In genomic region chr13:110372676-110373075, GRCh38 we compare ENCODE assay signal across 22 cellular contexts.
A peak's percentile ranks its signal among the peaks of the same experiment; 100 is the strongest.
DNase-seq lines count a peak whose midpoint lies in the region; ATAC-seq, FAIRE-seq and TF ChIP-seq lines count a peak whose summit lies in the region.
"Had no signal": no experiment of that assay in that cellular context is flagged by ENCODE, and none has a peak within 500 bp of the region (broad histone marks: within the 10 kb centered on the region; RNA-seq: fewer than 3 reads in every experiment).

No MANE protein-coding gene starts in this region.

- no peaks in the 10 kb centered on the region for H3K9me1 ChIP-seq in endothelial cell of umbilical vein (replicated peaks; ENCODE audit: control insufficient read depth, extremely low read depth, insufficient read depth, low read length)

- H3K4me1 ChIP-seq in left ventricle myocardium inferior (peaks cover 80% of the 10 kb centered on the region), endothelial cell of umbilical vein (ENCODE audit: control insufficient read depth, extremely low read depth, insufficient read depth, low read length) (peaks cover 42% of the 10 kb centered on the region), prostate gland (replicated peaks) (no peaks in the 10 kb centered on the region)
- H3K4me1 ChIP-seq: BE2C had no signal

- no TSS peak for BruUV-seq in endothelial cell of umbilical vein (replicated peaks; lab: Mats Ljungman, UMichigan)

- dilution Hi-C loops in endothelial cell of umbilical vein (cut with MboI; ENCODE audit: extremely low pct_ligation_motif_present, low sequenced_read_pairs) = no loop called here

- peak overlapping the region; percentile 10 for H3K4me2 ChIP-seq in endothelial cell of umbilical vein (ENCODE audit: insufficient read depth, low read length)

- TF ChIP-seq CTCF in left ventricle myocardium inferior (IDR thresholded peaks at IDR 0.05; ENCODE audit: borderline replicate concordance) = no peak
- no peak for TF ChIP-seq CTCF in endothelial cell of umbilical vein (IDR thresholded peaks at IDR 0.05; ENCODE audit: extremely low read depth in 1 of 2, insufficient read depth in 1 of 2, low read depth in 1 of 2, low read length in 2 of 2)
- no peak for TF ChIP-seq CTCF in prostate gland (IDR thresholded peaks at IDR 0.05)

- H3K36me3 ChIP-seq in left ventricle myocardium inferior = no peaks in the 10 kb centered on the region
- peaks cover 0 to 2% of the 10 kb centered on the region in 2 experiments for H3K36me3 ChIP-seq in endothelial cell of umbilical vein (ENCODE audit: control insufficient read depth in 2 of 2, extremely low read depth in 1 of 2, insufficient read depth in 2 of 2, low read length in 2 of 2)
- H3K36me3 ChIP-seq in prostate gland = no peaks in the 10 kb centered on the region
- H3K36me3 ChIP-seq: BE2C, WERI-Rb-1 had no signal

- no peak for FAIRE-seq in endothelial cell of umbilical vein (lab: Jason Lieb, UNC)
- FAIRE-seq: A204.1, GM12892 had no signal

- DNase-seq in left ventricle myocardium inferior = no peak
- DNase-seq in left cardiac atrium = no peak
- DNase-seq in endothelial cell of umbilical vein (ENCODE audit: low read depth, low spot score) = peak; percentile 52
- DNase-seq in prostate gland (ENCODE audit: low spot score) = no peak
- no peak for DNase-seq in NCI-H2029 (lab: John Stamatoyannopoulos, UW)
- DNase-seq: activated CD4-positive, alpha-beta T cell treated with anti-CD3 and anti-CD28 coated beads, Interleukin-2, amount 10 ng/mL, durations not matched to agents 7 days and 5 days; activated naive CD4-positive, alpha-beta T cell treated with Interleukin-2 at 50 U/mL for 16 hours; activated T-cell treated with anti-CD3 and anti-CD28 coated beads, Interleukin-2, amount 50 U/mL, for 72 hours; BE2C; HCEC 1CT; Karpas-422; NCI-H146; NCI-H2171; NCI-H524 treated with DMSO at 0.1 percent for 48 hours had no signal

- H3K9me3 ChIP-seq in left ventricle myocardium inferior (replicated peaks) = no peaks in the 10 kb centered on the region
- H3K9me3 ChIP-seq in endothelial cell of umbilical vein (replicated peaks; ENCODE audit: control insufficient read depth, insufficient read depth, low read length) = no peaks in the 10 kb centered on the region
- H3K9me3 ChIP-seq in prostate gland = no peaks in the 10 kb centered on the region
- H3K9me3 ChIP-seq: BE2C had no signal

- no peak overlapping the region for H2AFZ ChIP-seq in endothelial cell of umbilical vein (ENCODE audit: low read depth, low read length)

- no peaks in the 10 kb centered on the region for H4K20me1 ChIP-seq in endothelial cell of umbilical vein (replicated peaks; ENCODE audit: control insufficient read depth, extremely low read depth, insufficient read depth, low read length)

- H3K27ac ChIP-seq in left ventricle myocardium inferior (replicated peaks) (peak overlapping the region; percentile 71), endothelial cell of umbilical vein (ENCODE audit: insufficient read depth, low read depth, low read length) (peak overlapping the region; percentile 72), prostate gland (peak overlapping the region; percentile 53 to 69)
- H3K27ac ChIP-seq: HL-60, WERI-Rb-1 had no signal

- H3K4me3 ChIP-seq in left ventricle myocardium inferior (peak overlapping the region; percentile 29), endothelial cell of umbilical vein (replicated peaks in 1 of 3; ENCODE audit: insufficient read depth in 1 of 3, low read depth in 1 of 3, low read length in 3 of 3) (no peak overlapping the region), prostate gland (no peak overlapping the region)

- intact Hi-C loops in left ventricle myocardium inferior (cut with micrococcal nuclease) (no loop called here), left cardiac atrium (cut with DNase I) (no loop called here), endothelial cell of umbilical vein (cut with micrococcal nuclease) (loop anchor here (1.0 kb wide), 3 partner anchors 10 to 37 kb away; no protein-coding TSS in a partner anchor), prostate gland (cut with DNase I) (no loop called here)

- H3K79me2 ChIP-seq in endothelial cell of umbilical vein (ENCODE audit: control insufficient read depth, insufficient read depth, low read length) = peaks cover 24% of the 10 kb centered on the region

- POLR2A ChIA-PET in endothelial cell of umbilical vein (lab: Charles Lee) = no interaction called here

- ATAC-seq in left cardiac atrium = no peak
- ATAC-seq in HG02798 (IDR thresholded peaks at IDR 0.05; ENCODE audit: poor library complexity, unreplicated experiment) = no peak
- ATAC-seq in GM21529 (IDR thresholded peaks at IDR 0.05; ENCODE audit: unreplicated experiment) = no peak
- no peak for ATAC-seq in GM21360 (IDR thresholded peaks at IDR 0.05; ENCODE audit: unreplicated experiment)
- ATAC-seq: activated T-cell treated with anti-CD3 and anti-CD28 coated beads, Interleukin-2, amount 50 U/mL, for 72 hours; left lobe of liver had no signal

- TF ChIP-seq POLR2A in endothelial cell of umbilical vein (IDR thresholded peaks at IDR 0.05; ENCODE audit: low read depth, low read length) = no peak
- TF ChIP-seq POLR2A in prostate gland (IDR thresholded peaks at IDR 0.05) = no peak

- peak overlapping the region; percentile 27 for H3K9ac ChIP-seq in endothelial cell of umbilical vein (replicated peaks; ENCODE audit: extremely low read depth, insufficient read depth, low read length)

- CTCF ChIA-PET in endothelial cell of umbilical vein (lab: Charles Lee) = interaction anchor here (1.0 to 2.7 kb wide), 7 partner anchors 15 to 125 kb away, joined by 3 to 10 read pairs (median 3); no protein-coding TSS in a partner anchor

- no peaks in the 10 kb centered on the region for H3K27me3 ChIP-seq in left ventricle myocardium inferior (ENCODE audit: low read depth)
- H3K27me3 ChIP-seq in endothelial cell of umbilical vein (ENCODE audit: control insufficient read depth in 2 of 2, insufficient read depth in 2 of 2, low read length in 2 of 2) = no peaks in the 10 kb centered on the region
- no peaks in the 10 kb centered on the region for H3K27me3 ChIP-seq in prostate gland (replicated peaks; ENCODE audit: insufficient read depth)

TF ChIP-seq in endothelial cell of umbilical vein, 7 proteins besides CTCF, POLR2A, EP300 and RAD21:
- TF ChIP-seq MYC (IDR thresholded peaks at IDR 0.05; ENCODE audit: low read depth, low read length) (no peak), JUN (IDR thresholded peaks at IDR 0.05; ENCODE audit: borderline replicate concordance, insufficient read depth, insufficient read length, low read depth) (no peak), POLR2AphosphoS5 (IDR thresholded peaks at IDR 0.05; ENCODE audit: insufficient read depth, low read depth, low read length) (no peak), GATA2 (IDR thresholded peaks at IDR 0.05; ENCODE audit: insufficient read depth, insufficient read length, low read depth, low read length) (no peak), MAX (IDR thresholded peaks at IDR 0.05; ENCODE audit: insufficient read depth, insufficient read length) (no peak), FOS (IDR thresholded peaks at IDR 0.05; ENCODE audit: borderline replicate concordance, insufficient read depth, low read length) (no peak), EZH2 (IDR thresholded peaks at IDR 0.05; ENCODE audit: borderline replicate concordance, low read depth, low read length, severe bottlenecking) (no peak)
